Comparison of ENCODE assay signal across 12 cellular contexts in genomic region chr5:40502736-40503135, GRCh38.
DNase-seq lines count a peak whose midpoint lies in the region; ATAC-seq and FAIRE-seq lines count a peak whose summit lies in the region.
"Had no signal": no experiment of that assay in that cellular context is flagged by ENCODE, and none has a peak within 500 bp of the region (broad histone marks: within the 10 kb centered on the region; RNA-seq: fewer than 3 reads in every experiment).

No MANE protein-coding gene starts in this region.

- FAIRE-seq in GM19239 (lab: Jason Lieb, UNC), result peak; percentile 75

- DNase-seq in GM19239 (ENCODE audit: insufficient read length, low spot score) (no peak), NAMALWA (ENCODE audit: low spot score) (peak; percentile 47), DMS 273 (lab: John Stamatoyannopoulos, UW; ENCODE audit: unreplicated experiment) (no peak), NCI-H2107 (lab: John Stamatoyannopoulos, UW) (no peak)
- no peak for DNase-seq in activated naive CD4-positive, alpha-beta T cell treated with anti-CD3 and anti-CD28 coated beads, Interleukin-2, amount 50 U/mL, for 16 hours
- DNase-seq in activated T-cell treated with anti-CD3 and anti-CD28 coated beads, Interleukin-2, amount 50 U/mL, for 4 hours, result no peak
- DNase-seq: cerebellar nuclear complex, left lung, NCI-H1694 had no signal

- no peaks in the 10 kb centered on the region for H3K9me3 Mint-ChIP-seq in activated T-cell treated with anti-CD3 and anti-CD28 coated beads, Interleukin-2, amount 50 U/mL, for 4 hours
- H3K9me3 Mint-ChIP-seq: activated naive CD8-positive, alpha-beta T cell treated with anti-CD3 and anti-CD28 coated beads, Interleukin-2, amount 50 U/mL, for 24 hours; neural progenitor cell had no signal

- H3K27me3 Mint-ChIP-seq in activated T-cell treated with anti-CD3 and anti-CD28 coated beads, Interleukin-2, amount 50 U/mL, for 4 hours (ENCODE audit: low read depth), result no peaks in the 10 kb centered on the region
- H3K27me3 Mint-ChIP-seq: activated naive CD8-positive, alpha-beta T cell treated with anti-CD3 and anti-CD28 coated beads, Interleukin-2, amount 50 U/mL, for 24 hours had no signal

- ATAC-seq in HG02938 (IDR thresholded peaks at IDR 0.05; ENCODE audit: unreplicated experiment), result peak; percentile 70
- no peak for ATAC-seq in activated T-cell treated with anti-CD3 and anti-CD28 coated beads, Interleukin-2, amount 50 U/mL, for 4 hours

- no peak overlapping the region for H3K4me3 Mint-ChIP-seq in activated T-cell treated with anti-CD3 and anti-CD28 coated beads, Interleukin-2, amount 50 U/mL, for 4 hours
- H3K4me3 Mint-ChIP-seq: activated naive CD8-positive, alpha-beta T cell treated with anti-CD3 and anti-CD28 coated beads, Interleukin-2, amount 50 U/mL, for 24 hours; neural progenitor cell had no signal

- no peaks in the 10 kb centered on the region for H3K36me3 Mint-ChIP-seq in activated T-cell treated with anti-CD3 and anti-CD28 coated beads, Interleukin-2, amount 50 U/mL, for 4 hours (ENCODE audit: insufficient read depth)
- H3K36me3 Mint-ChIP-seq: neural progenitor cell had no signal

- peaks cover 12% of the 10 kb centered on the region for H3K4me1 Mint-ChIP-seq in activated T-cell treated with anti-CD3 and anti-CD28 coated beads, Interleukin-2, amount 50 U/mL, for 4 hours (ENCODE audit: low read depth)
- H3K4me1 Mint-ChIP-seq: neural progenitor cell had no signal
